Comparison of ENCODE assay signal across 8 cellular contexts in the genomic region with DNA sequence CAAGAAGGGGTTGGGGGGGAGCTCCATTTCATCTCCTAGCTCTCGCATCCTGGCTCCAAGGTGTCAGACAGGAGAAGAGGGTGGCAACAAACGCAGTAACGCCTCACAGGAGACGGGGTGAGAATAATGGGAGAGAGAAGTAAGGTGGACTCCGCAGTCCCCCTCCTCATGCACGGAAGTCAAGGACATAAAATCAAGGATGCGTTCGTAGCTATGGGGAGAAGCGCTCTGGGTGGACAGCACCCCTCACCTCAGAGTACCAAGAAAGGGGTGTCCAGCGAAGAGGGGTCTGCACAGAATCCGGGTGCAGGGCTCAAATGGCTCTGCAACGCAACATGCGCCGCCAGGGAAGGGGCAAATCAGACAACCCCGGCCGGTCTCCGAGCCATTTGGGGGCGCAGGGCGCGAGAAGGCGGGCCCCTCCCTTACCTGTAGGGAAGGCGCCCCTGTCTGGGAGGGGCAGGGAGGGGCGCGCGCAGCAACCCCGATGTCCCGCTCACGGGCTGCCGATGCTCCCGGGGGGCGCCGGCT. TPM values are rescaled to one million over a fixed set of nuclear protein-coding genes. Genes with fewer than 3 reads are reported as not detected.
DNase-seq lines count a peak whose midpoint lies in the region; ATAC-seq, FAIRE-seq and TF ChIP-seq lines count a peak whose summit lies in the region.

No MANE protein-coding gene starts in this region.

- H3K9ac ChIP-seq in HUES64 (ENCODE audit: low read depth, low read length), result peak overlapping the region; percentile 74
- H3K9ac ChIP-seq in HepG2 (ENCODE audit: insufficient read depth, low read depth, low read length), result peak overlapping the region; percentile 87

- TF ChIP-seq CTCF in A673 (conservative IDR thresholded peaks at IDR 0.05; ENCODE audit: low read depth, low read length), result no peak
- no peak for TF ChIP-seq CTCF in adrenal gland (IDR thresholded peaks at IDR 0.05)
- TF ChIP-seq CTCF in HepG2 (CRISPR knock-in tag; IDR thresholded peaks at IDR 0.05), result peak; percentile 24; the same call in 1 of the 2 replicates

- H3K4me1 ChIP-seq in A673 (ENCODE audit: insufficient read depth, low read length, poor library complexity, severe bottlenecking) (no peaks in the 10 kb centered on the region), HUES64 (ENCODE audit: insufficient read depth, low read length) (peaks cover 40% of the 10 kb centered on the region), adrenal gland (replicated peaks in 1 of 2) (peaks cover 11 to 21% of the 10 kb centered on the region in 2 donors), HepG2 (ENCODE audit: insufficient read depth, low read length) (peaks cover 46% of the 10 kb centered on the region)

- H3K27ac ChIP-seq in A673 (ENCODE audit: low read depth, low read length, poor library complexity, severe bottlenecking), result peak overlapping the region; percentile 61
- H3K27ac ChIP-seq in HUES64 (ENCODE audit: low read depth, low read length), result peak overlapping the region; percentile 79; the same call in 1 of the 2 replicates
- H3K27ac ChIP-seq in adrenal gland, result peak overlapping the region in 4 of 5 donors; percentile 62 to 99 (median 80)
- no peak overlapping the region for H3K27ac ChIP-seq in HepG2 (ENCODE audit: extremely low read length, insufficient read depth, low read length)
- peak overlapping the region; percentile 93 for H3K27ac ChIP-seq in temporal lobe (ENCODE audit: low read depth, low read length)

- BruUV-seq in A673 (replicated peaks; lab: Mats Ljungman, UMichigan) (no TSS peak), HepG2 (replicated peaks; lab: Mats Ljungman, UMichigan) (no TSS peak)

- H3K27me3 ChIP-seq in A673 (replicated peaks; ENCODE audit: insufficient read depth, low read depth, low read length, poor library complexity), result no peaks in the 10 kb centered on the region
- no peaks in the 10 kb centered on the region for H3K27me3 ChIP-seq in HUES64 (ENCODE audit: insufficient read depth, low read length)
- no peaks in the 10 kb centered on the region for H3K27me3 ChIP-seq in adrenal gland
- H3K27me3 ChIP-seq in HepG2 (ENCODE audit: control insufficient read depth in 1 of 2, insufficient read depth in 2 of 2, low read length in 2 of 2), result peaks cover 2 to 11% of the 10 kb centered on the region in 2 experiments; a peak in 2 of 5 replicates

- FAIRE-seq in HepG2 (lab: Jason Lieb, UNC), result no peak

- peaks cover 3% of the 10 kb centered on the region for H3K79me2 ChIP-seq in HepG2 (ENCODE audit: insufficient read depth, low read length)

- H3K9me3 ChIP-seq in A673 (ENCODE audit: low read depth, low read length, poor library complexity, severe bottlenecking), result no peaks in the 10 kb centered on the region
- H3K9me3 ChIP-seq in HUES64 (ENCODE audit: insufficient read depth, low read depth, low read length), result no peaks in the 10 kb centered on the region
- no peaks in the 10 kb centered on the region for H3K9me3 ChIP-seq in adrenal gland (replicated peaks in 1 of 3)
- H3K9me3 ChIP-seq in HepG2 (ENCODE audit: low read length), result no peaks in the 10 kb centered on the region

- DNase-seq in A673 (ENCODE audit: low spot score), result no peak
- no peak for DNase-seq in adrenal gland
- no peak for DNase-seq in HepG2 (ENCODE audit: low spot score)
- DNase-seq in NCI-H2107 (lab: John Stamatoyannopoulos, UW), result no peak
- no peak for DNase-seq in NCI-H1694 (lab: John Stamatoyannopoulos, UW)

- no peaks in the 10 kb centered on the region for H3K36me3 ChIP-seq in A673 (ENCODE audit: insufficient read depth, low read length, poor library complexity, severe bottlenecking)
- H3K36me3 ChIP-seq in HUES64 (ENCODE audit: insufficient read depth, low read length), result no peaks in the 10 kb centered on the region
- H3K36me3 ChIP-seq in adrenal gland (replicated peaks in 1 of 2), result no peaks in the 10 kb centered on the region
- H3K36me3 ChIP-seq in HepG2 (replicated peaks in 1 of 2; ENCODE audit: control insufficient read depth in 1 of 2, insufficient read depth in 2 of 2, low read length in 2 of 2), result no peaks in the 10 kb centered on the region

- H3K4me3 ChIP-seq in A673 (ENCODE audit: low read depth, low read length, poor library complexity, severe bottlenecking) (peak overlapping the region; percentile 64), HUES64 (ENCODE audit: low read length) (peak overlapping the region; percentile 69), adrenal gland (peak overlapping the region; percentile 64 to 98 (median 82)), HepG2 (replicated peaks in 1 of 3; ENCODE audit: insufficient read depth in 1 of 3, low read depth in 2 of 3, low read length in 3 of 3) (peak overlapping the region; percentile 77 to 97 (median 80))

- peaks cover 32% of the 10 kb centered on the region; the same call in 1 of the 2 replicates for H4K20me1 ChIP-seq in HepG2 (ENCODE audit: insufficient read depth, low read length)

- TF ChIP-seq POLR2A in adrenal gland (IDR thresholded peaks at IDR 0.05) (no peak), HepG2 (IDR thresholded peaks at IDR 0.05; ENCODE audit: insufficient read depth in 1 of 2, low read depth in 2 of 2, low read length in 2 of 2) (no peak)

- peak overlapping the region; percentile 88 for H3K4me2 ChIP-seq in HepG2 (ENCODE audit: low read depth, low read length)

- POLR2A ChIA-PET in A673 (lab: Charles Lee; ENCODE audit: low non-redundant PET), result no interaction called here
- POLR2A ChIA-PET in HepG2 (lab: Yijun Ruan, JAX), result interaction anchor here (0.5 to 4.1 kb wide), 23 partner anchors 7 to 223 kb away, joined by 3 to 83 read pairs (median 8); partner anchors contain the start of genes ATXN7L3, G6PC3, TMEM101 and TMUB2

- CTCF ChIA-PET in A673 (lab: Charles Lee), result interaction anchor here (0.5 to 1.1 kb wide), 9 partner anchors 14 to 307 kb away, joined by 3 to 9 read pairs (median 4); partner anchors contain the start of gene PPY
- CTCF ChIA-PET in HepG2 (lab: Yijun Ruan, JAX; ENCODE audit: low intra/inter-chr PET ratio, low total read pairs), result interaction anchor here (1.1 to 2.5 kb wide), 5 partner anchors 8 to 39 kb away, joined by 3 to 21 read pairs (median 4); partner anchors contain the start of gene HROB

- in situ Hi-C loops in HepG2 (cut with HindIII; ENCODE audit: extremely low pct_ligation_motif_present, low pct_unique_long_range_greater_than_20kb), result loop anchor here (5.0 kb wide), 1 partner anchor 41 kb away; no protein-coding TSS in a partner anchor

- TF ChIP-seq EP300 in HepG2 (IDR thresholded peaks at IDR 0.05; ENCODE audit: low read depth in 2 of 2, low read length in 2 of 2) (no peak), HepG2 (CRISPR knock-in tag; IDR thresholded peaks at IDR 0.05; ENCODE audit: borderline replicate concordance) (no peak)

- ATAC-seq in GM19397 (IDR thresholded peaks at IDR 0.05; ENCODE audit: unreplicated experiment) (peak; percentile 32), HepG2 (no peak)

- WGBS in HUES64, result 3% methylated on average over 32 of the region's 32 CpGs
- 1 to 3% (median 1%) methylated on average over 17 to 32 of the region's 32 CpGs for WGBS in adrenal gland, 4 donors
- WGBS in HepG2 (ENCODE audit: low lambda C conversion rate), result 14% methylated on average over 17 of the region's 32 CpGs

- intact Hi-C loops in A673 (cut with micrococcal nuclease; ENCODE audit: unreplicated experiment), result no loop called here
- intact Hi-C loops in adrenal gland (cut with DNase I), result no loop called here
- intact Hi-C loops in HepG2 (cut with micrococcal nuclease; ENCODE audit: unreplicated experiment), result loop anchor here (1.0 to 5.0 kb wide), 2 partner anchors 18 to 44 kb away; partner anchors contain the start of gene HROB

- no peak overlapping the region for H2AFZ ChIP-seq in HepG2 (ENCODE audit: low read length)

- TF ChIP-seq RAD21 in HepG2 (CRISPR knock-in tag; IDR thresholded peaks at IDR 0.05), result 0 out of 2 replicates have a peak, but pooled peaks have one; percentile 32

RNA-seq across cellular contexts. Expression of gene HDAC5, which starts 0.6 kb away (rescaled TPM):
- total RNA-seq in A673 (2021) (16.9 and 27.1 TPM in 2 replicates), adrenal gland (100 to 1,000 TPM in 3 of 8 donors, 10 to 100 TPM in 5; 15.1 to 144 (median 73.0) TPM), HepG2 (2016; rRNA removed; fragmentation: Illumina TruSeq; extraction: Trizol) (34.0 and 46.4 TPM in 2 replicates), temporal lobe (60.2 TPM)
- polyA plus RNA-seq in HUES64 (2013, experiment 1 of 2), result 31.5 TPM
- 41.7 TPM for polyA plus RNA-seq in HUES64 (2013, experiment 2 of 2)
- polyA plus RNA-seq in adrenal gland (100 to 1,000 TPM in 1 of 3 donors, 10 to 100 TPM in 1, 1 to 10 TPM in 1; 4.8 to 102 (median 83.0) TPM), HepG2 (2011; rRNA removed) (85.4 and 140 TPM in 2 replicates)
- total RNA-seq in HepG2 (2016; cell fraction: cytosol; rRNA removed; fragmentation: Illumina TruSeq; extraction: Trizol; ENCODE audit: low read depth), result 9.5 and 10.8 TPM in 2 replicates
- 32.6 and 44.0 TPM in 2 replicates for total RNA-seq in HepG2 (2016; cell fraction: insoluble cytoplasmic fraction; rRNA removed; fragmentation: Illumina TruSeq; extraction: Trizol)
- total RNA-seq in HepG2 (2016; cell fraction: membrane; rRNA removed; fragmentation: Illumina TruSeq; extraction: Trizol), result 18.6 and 21.1 TPM in 2 replicates
- total RNA-seq in HepG2 (2016; cell fraction: nucleus; rRNA removed; fragmentation: Illumina TruSeq; extraction: Trizol), result 37.8 and 39.5 TPM in 2 replicates
- polyA plus RNA-seq in HepG2 (2011; cell fraction: cytosol; rRNA removed), result 66.8 and 91.0 TPM in 2 replicates
- polyA plus RNA-seq in HepG2 (2011; cell fraction: nucleus; rRNA removed), result 179 and 189 TPM in 2 replicates
- polyA plus RNA-seq in HepG2 (2012), result 88.1 and 102 TPM in 2 replicates
- polyA plus RNA-seq in HepG2 (2016; cell fraction: cytosol; fragmentation: Illumina TruSeq; extraction: Trizol; ENCODE audit: low read depth), result 3.3 and 3.4 TPM in 2 replicates
- polyA plus RNA-seq in HepG2 (2016; cell fraction: insoluble cytoplasmic fraction; fragmentation: Illumina TruSeq; extraction: Trizol; ENCODE audit: low read depth), result 24.1 and 29.9 TPM in 2 replicates
- polyA plus RNA-seq in HepG2 (2016; cell fraction: membrane; fragmentation: Illumina TruSeq; extraction: Trizol; ENCODE audit: low read depth), result 9.7 and 10.3 TPM in 2 replicates
- 56.7 and 66.5 TPM in 2 replicates for polyA plus RNA-seq in HepG2 (2016; cell fraction: nucleus; fragmentation: Illumina TruSeq; extraction: Trizol; ENCODE audit: insufficient read depth, low read depth)
- 59.4 and 315 TPM in 2 replicates for polyA minus RNA-seq in HepG2 (2011; rRNA and poly(A)+ RNA removed; ENCODE audit: low replicate concordance)
- polyA minus RNA-seq in HepG2 (2011; cell fraction: cytosol; rRNA and poly(A)+ RNA removed), result 82.1 and 94.7 TPM in 2 replicates
- 68.9 and 78.6 TPM in 2 replicates for polyA minus RNA-seq in HepG2 (2011; cell fraction: nucleus; rRNA and poly(A)+ RNA removed)

RNA-seq across cellular contexts. Expression of gene HROB, which starts 18.8 kb away (rescaled TPM):
- total RNA-seq in A673 (2021), result 13.5 and 14.7 TPM in 2 replicates
- polyA plus RNA-seq in HUES64 (2013, experiment 1 of 2), result 11.3 TPM
- 12.7 TPM for polyA plus RNA-seq in HUES64 (2013, experiment 2 of 2)
- total RNA-seq in adrenal gland, result 1 to 10 TPM in 2 of 8 donors, under 1 TPM in 5, not detected in 1; 0.49 to 2.6 (median 0.83) TPM
- 1 to 10 TPM in 2 of 3 donors, under 1 TPM in 1; 0.42 to 2.6 (median 1.5) TPM for polyA plus RNA-seq in adrenal gland
- 6.7 and 7.1 TPM in 2 replicates for total RNA-seq in HepG2 (2016; rRNA removed; fragmentation: Illumina TruSeq; extraction: Trizol)
- 5.6 and 7.4 TPM in 2 replicates for total RNA-seq in HepG2 (2016; cell fraction: cytosol; rRNA removed; fragmentation: Illumina TruSeq; extraction: Trizol; ENCODE audit: low read depth)
- 5.5 and 5.6 TPM in 2 replicates for total RNA-seq in HepG2 (2016; cell fraction: insoluble cytoplasmic fraction; rRNA removed; fragmentation: Illumina TruSeq; extraction: Trizol)
- total RNA-seq in HepG2 (2016; cell fraction: membrane; rRNA removed; fragmentation: Illumina TruSeq; extraction: Trizol), result 5.5 and 5.6 TPM in 2 replicates
- total RNA-seq in HepG2 (2016; cell fraction: nucleus; rRNA removed; fragmentation: Illumina TruSeq; extraction: Trizol), result 5.1 and 5.5 TPM in 2 replicates
- 5.0 and 6.1 TPM in 2 replicates for polyA plus RNA-seq in HepG2 (2011; rRNA removed)
- 3.3 and 4.0 TPM in 2 replicates for polyA plus RNA-seq in HepG2 (2011; cell fraction: cytosol; rRNA removed)
- polyA plus RNA-seq in HepG2 (2011; cell fraction: nucleus; rRNA removed), result 7.3 and 8.7 TPM in 2 replicates
- polyA plus RNA-seq in HepG2 (2012), result 2.5 and 4.8 TPM in 2 replicates
- 1.4 and 1.5 TPM in 2 replicates for polyA plus RNA-seq in HepG2 (2016; cell fraction: cytosol; fragmentation: Illumina TruSeq; extraction: Trizol; ENCODE audit: low read depth)
- 6.2 and 7.5 TPM in 2 replicates for polyA plus RNA-seq in HepG2 (2016; cell fraction: insoluble cytoplasmic fraction; fragmentation: Illumina TruSeq; extraction: Trizol; ENCODE audit: low read depth)
- polyA plus RNA-seq in HepG2 (2016; cell fraction: membrane; fragmentation: Illumina TruSeq; extraction: Trizol; ENCODE audit: low read depth), result 2.2 and 3.0 TPM in 2 replicates
- polyA plus RNA-seq in HepG2 (2016; cell fraction: nucleus; fragmentation: Illumina TruSeq; extraction: Trizol; ENCODE audit: insufficient read depth, low read depth), result 14.2 and 16.9 TPM in 2 replicates
- 11.6 and 25.6 TPM in 2 replicates for polyA minus RNA-seq in HepG2 (2011; rRNA and poly(A)+ RNA removed; ENCODE audit: low replicate concordance)
- polyA minus RNA-seq in HepG2 (2011; cell fraction: cytosol; rRNA and poly(A)+ RNA removed), result 2.7 and 4.6 TPM in 2 replicates
- 3.9 and 4.5 TPM in 2 replicates for polyA minus RNA-seq in HepG2 (2011; cell fraction: nucleus; rRNA and poly(A)+ RNA removed)
- 0.74 TPM for total RNA-seq in temporal lobe

RNA-seq across cellular contexts. Expression of gene ASB16, which starts 47.6 kb away (rescaled TPM):
- total RNA-seq in A673 (2021) (0.17 TPM in 1 of 2 replicates, not detected in the other), adrenal gland (under 1 TPM in 6 of 8 donors, not detected in 2; 0.22 to 0.83 (median 0.45) TPM), HepG2 (2016; rRNA removed; fragmentation: Illumina TruSeq; extraction: Trizol) (0.07 TPM in 1 of 2 replicates, not detected in the other), temporal lobe (not detected)
- not detected for polyA plus RNA-seq in HUES64 (2013, experiment 1 of 2)
- polyA plus RNA-seq in HUES64 (2013, experiment 2 of 2), result not detected
- polyA plus RNA-seq in adrenal gland (under 1 TPM; 0.13 to 0.48 (median 0.16) TPM), HepG2 (2011; rRNA removed) (0.05 TPM in 1 of 2 replicates, not detected in the other)
- not detected in 2 replicates for total RNA-seq in HepG2 (2016; cell fraction: cytosol; rRNA removed; fragmentation: Illumina TruSeq; extraction: Trizol; ENCODE audit: low read depth)
- total RNA-seq in HepG2 (2016; cell fraction: insoluble cytoplasmic fraction; rRNA removed; fragmentation: Illumina TruSeq; extraction: Trizol), result not detected in 2 replicates
- total RNA-seq in HepG2 (2016; cell fraction: membrane; rRNA removed; fragmentation: Illumina TruSeq; extraction: Trizol), result not detected in 2 replicates
- not detected in 2 replicates for total RNA-seq in HepG2 (2016; cell fraction: nucleus; rRNA removed; fragmentation: Illumina TruSeq; extraction: Trizol)
- 0.04 and 0.10 TPM in 2 replicates for polyA plus RNA-seq in HepG2 (2011; cell fraction: cytosol; rRNA removed)
- 0.45 and 0.47 TPM in 2 replicates for polyA plus RNA-seq in HepG2 (2011; cell fraction: nucleus; rRNA removed)
- polyA plus RNA-seq in HepG2 (2012), result 0.47 and 0.64 TPM in 2 replicates
- polyA plus RNA-seq in HepG2 (2016; cell fraction: cytosol; fragmentation: Illumina TruSeq; extraction: Trizol; ENCODE audit: low read depth), result not detected in 2 replicates
- not detected in 2 replicates for polyA plus RNA-seq in HepG2 (2016; cell fraction: insoluble cytoplasmic fraction; fragmentation: Illumina TruSeq; extraction: Trizol; ENCODE audit: low read depth)
- not detected in 2 replicates for polyA plus RNA-seq in HepG2 (2016; cell fraction: membrane; fragmentation: Illumina TruSeq; extraction: Trizol; ENCODE audit: low read depth)
- not detected in 2 replicates for polyA plus RNA-seq in HepG2 (2016; cell fraction: nucleus; fragmentation: Illumina TruSeq; extraction: Trizol; ENCODE audit: insufficient read depth, low read depth)
- polyA minus RNA-seq in HepG2 (2011; rRNA and poly(A)+ RNA removed; ENCODE audit: low replicate concordance), result 0.09 and 0.40 TPM in 2 replicates
- polyA minus RNA-seq in HepG2 (2011; cell fraction: cytosol; rRNA and poly(A)+ RNA removed), result not detected in 2 replicates
- polyA minus RNA-seq in HepG2 (2011; cell fraction: nucleus; rRNA and poly(A)+ RNA removed), result not detected in 2 replicates

RNA-seq across cellular contexts. Expression of gene G6PC3, which starts 52.4 kb away (rescaled TPM):
- 47.0 and 57.9 TPM in 2 replicates for total RNA-seq in A673 (2021)
- 112 TPM for polyA plus RNA-seq in HUES64 (2013, experiment 1 of 2)
- 123 TPM for polyA plus RNA-seq in HUES64 (2013, experiment 2 of 2)
- total RNA-seq in adrenal gland, result 100 to 1,000 TPM in 2 of 8 donors, 10 to 100 TPM in 6; 51.2 to 114 (median 80.9) TPM
- 100 to 1,000 TPM in 2 of 3 donors, 10 to 100 TPM in 1; 95.0 to 254 (median 207) TPM for polyA plus RNA-seq in adrenal gland
- total RNA-seq in HepG2 (2016; rRNA removed; fragmentation: Illumina TruSeq; extraction: Trizol), result 18.8 and 38.5 TPM in 2 replicates
- 8.6 and 14.9 TPM in 2 replicates for total RNA-seq in HepG2 (2016; cell fraction: cytosol; rRNA removed; fragmentation: Illumina TruSeq; extraction: Trizol; ENCODE audit: low read depth)
- total RNA-seq in HepG2 (2016; cell fraction: insoluble cytoplasmic fraction; rRNA removed; fragmentation: Illumina TruSeq; extraction: Trizol), result 17.5 and 37.8 TPM in 2 replicates
- total RNA-seq in HepG2 (2016; cell fraction: membrane; rRNA removed; fragmentation: Illumina TruSeq; extraction: Trizol), result 16.0 and 22.0 TPM in 2 replicates
- total RNA-seq in HepG2 (2016; cell fraction: nucleus; rRNA removed; fragmentation: Illumina TruSeq; extraction: Trizol), result 40.7 and 44.5 TPM in 2 replicates
- 75.8 and 76.1 TPM in 2 replicates for polyA plus RNA-seq in HepG2 (2011; rRNA removed)
- 79.2 and 116 TPM in 2 replicates for polyA plus RNA-seq in HepG2 (2011; cell fraction: cytosol; rRNA removed)
- polyA plus RNA-seq in HepG2 (2011; cell fraction: nucleus; rRNA removed), result 46.2 and 49.1 TPM in 2 replicates
- polyA plus RNA-seq in HepG2 (2012), result 40.3 and 62.7 TPM in 2 replicates
- polyA plus RNA-seq in HepG2 (2016; cell fraction: cytosol; fragmentation: Illumina TruSeq; extraction: Trizol; ENCODE audit: low read depth), result 24.5 and 33.4 TPM in 2 replicates
- 41.7 and 46.0 TPM in 2 replicates for polyA plus RNA-seq in HepG2 (2016; cell fraction: insoluble cytoplasmic fraction; fragmentation: Illumina TruSeq; extraction: Trizol; ENCODE audit: low read depth)
- polyA plus RNA-seq in HepG2 (2016; cell fraction: membrane; fragmentation: Illumina TruSeq; extraction: Trizol; ENCODE audit: low read depth), result 39.8 and 42.2 TPM in 2 replicates
- polyA plus RNA-seq in HepG2 (2016; cell fraction: nucleus; fragmentation: Illumina TruSeq; extraction: Trizol; ENCODE audit: insufficient read depth, low read depth), result 126 and 134 TPM in 2 replicates
- polyA minus RNA-seq in HepG2 (2011; rRNA and poly(A)+ RNA removed; ENCODE audit: low replicate concordance), result 232 and 267 TPM in 2 replicates
- polyA minus RNA-seq in HepG2 (2011; cell fraction: cytosol; rRNA and poly(A)+ RNA removed), result 41.8 and 52.8 TPM in 2 replicates
- 25.0 and 33.2 TPM in 2 replicates for polyA minus RNA-seq in HepG2 (2011; cell fraction: nucleus; rRNA and poly(A)+ RNA removed)
- total RNA-seq in temporal lobe, result 11.3 TPM

RNA-seq across cellular contexts. Expression of gene LSM12, which starts 56.4 kb away (rescaled TPM):
- total RNA-seq in A673 (2021), result 47.5 and 52.5 TPM in 2 replicates
- 80.8 TPM for polyA plus RNA-seq in HUES64 (2013, experiment 1 of 2)
- polyA plus RNA-seq in HUES64 (2013, experiment 2 of 2), result 75.9 TPM
- total RNA-seq in adrenal gland, result 10 to 100 TPM; 19.8 to 53.0 (median 40.0) TPM
- polyA plus RNA-seq in adrenal gland, result 10 to 100 TPM; 28.9 to 54.7 (median 37.0) TPM
- 52.8 and 58.4 TPM in 2 replicates for total RNA-seq in HepG2 (2016; rRNA removed; fragmentation: Illumina TruSeq; extraction: Trizol)
- total RNA-seq in HepG2 (2016; cell fraction: cytosol; rRNA removed; fragmentation: Illumina TruSeq; extraction: Trizol; ENCODE audit: low read depth), result 33.1 and 35.6 TPM in 2 replicates
- total RNA-seq in HepG2 (2016; cell fraction: insoluble cytoplasmic fraction; rRNA removed; fragmentation: Illumina TruSeq; extraction: Trizol), result 54.1 and 58.0 TPM in 2 replicates
- 83.5 and 84.1 TPM in 2 replicates for total RNA-seq in HepG2 (2016; cell fraction: membrane; rRNA removed; fragmentation: Illumina TruSeq; extraction: Trizol)
- 32.8 and 34.5 TPM in 2 replicates for total RNA-seq in HepG2 (2016; cell fraction: nucleus; rRNA removed; fragmentation: Illumina TruSeq; extraction: Trizol)
- polyA plus RNA-seq in HepG2 (2011; rRNA removed), result 43.3 and 55.7 TPM in 2 replicates
- polyA plus RNA-seq in HepG2 (2011; cell fraction: cytosol; rRNA removed), result 39.5 and 49.1 TPM in 2 replicates
- 23.0 and 23.8 TPM in 2 replicates for polyA plus RNA-seq in HepG2 (2011; cell fraction: nucleus; rRNA removed)
- polyA plus RNA-seq in HepG2 (2012), result 41.3 and 43.4 TPM in 2 replicates
- 42.1 and 49.1 TPM in 2 replicates for polyA plus RNA-seq in HepG2 (2016; cell fraction: cytosol; fragmentation: Illumina TruSeq; extraction: Trizol; ENCODE audit: low read depth)
- polyA plus RNA-seq in HepG2 (2016; cell fraction: insoluble cytoplasmic fraction; fragmentation: Illumina TruSeq; extraction: Trizol; ENCODE audit: low read depth), result 92.1 and 94.1 TPM in 2 replicates
- polyA plus RNA-seq in HepG2 (2016; cell fraction: membrane; fragmentation: Illumina TruSeq; extraction: Trizol; ENCODE audit: low read depth), result 93.0 and 95.9 TPM in 2 replicates
- polyA plus RNA-seq in HepG2 (2016; cell fraction: nucleus; fragmentation: Illumina TruSeq; extraction: Trizol; ENCODE audit: insufficient read depth, low read depth), result 65.1 and 74.2 TPM in 2 replicates
- polyA minus RNA-seq in HepG2 (2011; rRNA and poly(A)+ RNA removed; ENCODE audit: low replicate concordance), result 62.0 and 88.5 TPM in 2 replicates
- polyA minus RNA-seq in HepG2 (2011; cell fraction: cytosol; rRNA and poly(A)+ RNA removed), result 34.6 and 39.9 TPM in 2 replicates
- 40.4 and 42.5 TPM in 2 replicates for polyA minus RNA-seq in HepG2 (2011; cell fraction: nucleus; rRNA and poly(A)+ RNA removed)
- total RNA-seq in temporal lobe, result 11.6 TPM
